In the genomic region with DNA sequence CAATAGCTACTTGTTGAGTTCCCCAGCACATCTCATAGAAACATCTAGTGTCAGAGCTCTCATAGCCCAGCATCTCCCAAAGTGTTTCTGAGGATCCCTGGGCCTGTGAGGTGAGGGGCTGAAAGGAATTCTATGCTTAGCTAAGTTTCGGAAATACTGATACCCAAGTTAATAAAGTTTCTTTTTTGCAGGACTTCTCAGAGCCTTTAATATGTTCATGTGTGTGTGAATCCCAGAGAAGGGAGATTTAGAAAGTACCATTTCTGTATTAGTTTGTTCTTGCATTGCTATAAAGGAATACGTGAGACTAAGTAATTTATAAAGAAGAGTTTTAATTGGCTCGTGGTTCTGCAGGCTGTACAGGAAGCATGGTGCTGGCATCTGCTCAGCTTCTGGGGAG, we compare ENCODE assay signal across 35 cellular contexts.
"Had no signal": no experiment of that assay in that cellular context is flagged by ENCODE, and none has a peak within 500 bp of the region (broad histone marks: within the 10 kb centered on the region; RNA-seq: fewer than 3 reads in every experiment).

No MANE protein-coding gene starts in this region.

- H3K27ac ChIP-seq: KMS-11 had no signal

- H3K4me2 ChIP-seq: KMS-11 had no signal

- H3K9me3 ChIP-seq: MG63 had no signal

- H3K36me3 ChIP-seq: MG63 had no signal

- H3K9ac ChIP-seq: KMS-11 had no signal

- H3K4me3 ChIP-seq: MG63 had no signal

- DNase-seq: Karpas-422, Kasumi-1, MG63, MM.1S, MV-4-11, NCI-H1048, NCI-H1092, NCI-H1092 treated with DMSO at 0.1 percent for 48 hours, NCI-H1105, NCI-H1105 treated with DMSO at 0.1 percent for 48 hours, NCI-H1417, NCI-H1417 treated with DMSO at 0.1 percent for 48 hours, NCI-H1436, NCI-H1436 treated with DMSO at 0.1 percent for 48 hours, NCI-H146, NCI-H1694, NCI-H1694 treated with DMSO at 0.1 percent for 48 hours, NCI-H187, NCI-H187 treated with DMSO at 0.1 percent for 48 hours, NCI-H1930, NCI-H2029, NCI-H2029 treated with DMSO at 0.1 percent for 48 hours, NCI-H2081, NCI-H2081 treated with DMSO at 0.1 percent for 48 hours, NCI-H2107, NCI-H2171, NCI-H2171 treated with DMSO at 0.1 percent for 48 hours, NCI-H2227 treated with DMSO at 0.1 percent for 48 hours, NCI-H226, NCI-H345, NCI-H446, NCI-H446 treated with DMSO at 0.1 percent for 48 hours, NCI-H510A, NCI-H510A treated with DMSO at 0.1 percent for 48 hours had no signal
